14 cellular contexts compared by ENCODE assay signal in the genomic region with DNA sequence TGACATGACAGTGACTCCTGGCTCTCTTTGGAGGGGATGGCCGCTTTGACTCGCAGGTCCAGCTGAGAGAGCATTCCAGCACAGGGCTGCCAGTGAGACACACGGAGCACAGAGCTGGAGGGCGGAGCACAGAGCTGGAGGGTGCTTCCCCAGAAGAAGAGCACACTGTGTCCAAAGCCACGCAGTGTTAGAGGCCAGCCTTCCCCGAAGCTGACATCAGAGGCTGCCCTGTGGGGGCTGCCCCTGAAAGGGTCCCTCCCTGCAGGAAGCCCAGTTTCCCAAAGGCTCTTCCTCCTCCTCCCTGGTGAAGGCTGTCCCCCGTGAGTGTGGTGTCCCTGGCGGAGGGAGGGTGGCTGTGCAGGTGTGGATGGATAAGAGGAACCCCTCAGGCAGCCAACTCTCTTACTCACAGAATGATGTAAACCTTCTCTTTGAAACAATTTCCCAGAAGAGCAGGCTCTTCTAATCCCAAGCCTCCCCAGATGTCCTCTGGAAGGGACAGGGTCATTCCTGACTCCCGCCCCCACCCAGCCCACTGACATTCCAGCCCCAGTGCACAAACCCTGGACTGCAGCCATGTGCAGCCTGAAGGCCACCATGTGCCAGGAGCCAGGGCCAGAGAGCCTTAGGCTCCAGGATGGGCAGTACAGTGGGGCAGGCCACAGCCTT. TPM values are rescaled to one million over a fixed set of nuclear protein-coding genes. Genes with fewer than 3 reads are reported as not detected.
DNase-seq lines count a peak whose midpoint lies in the region; ATAC-seq and TF ChIP-seq lines count a peak whose summit lies in the region.
"Had no signal": no experiment of that assay in that cellular context is flagged by ENCODE, and none has a peak within 500 bp of the region (broad histone marks: within the 10 kb centered on the region; RNA-seq: fewer than 3 reads in every experiment).

No MANE protein-coding gene starts in this region.

- ATAC-seq in gastroesophageal sphincter, result peak; percentile 51
- no peak for ATAC-seq in effector memory CD8-positive, alpha-beta T cell (replicated peaks)

- H3K27me3 Mint-ChIP-seq in activated CD4-positive, alpha-beta memory T cell treated with anti-CD3 and anti-CD28 coated beads, Interleukin-2, amount 10 ng/mL, durations not matched to agents 7 days and 5 days, result peaks cover 4% of the 10 kb centered on the region
- peaks cover 46 to 62% of the 10 kb centered on the region in 2 donors for H3K27me3 Mint-ChIP-seq in effector memory CD8-positive, alpha-beta T cell

- TF ChIP-seq CTCF in gastroesophageal sphincter (IDR thresholded peaks at IDR 0.05), result no peak

- intact Hi-C loops in posterior vena cava (cut with DNase I), result no loop called here

- no peaks in the 10 kb centered on the region for H3K4me1 Mint-ChIP-seq in activated CD4-positive, alpha-beta memory T cell treated with anti-CD3 and anti-CD28 coated beads, Interleukin-2, amount 10 ng/mL, durations not matched to agents 7 days and 5 days
- H3K4me1 Mint-ChIP-seq in effector memory CD8-positive, alpha-beta T cell (ENCODE audit: low read depth in 2 of 2), result peaks cover 3 to 4% of the 10 kb centered on the region in 2 donors

- 47% methylated on average over 7 of the region's 9 CpGs; no CpG with 5 or more reads in 1 of the 2 donors for WGBS in gastroesophageal sphincter (ENCODE audit: low coverage in 1 of 2), 2 donors

- H3K9me3 Mint-ChIP-seq in activated CD4-positive, alpha-beta memory T cell treated with anti-CD3 and anti-CD28 coated beads, Interleukin-2, amount 10 ng/mL, durations not matched to agents 7 days and 5 days, result peaks cover 17% of the 10 kb centered on the region
- no peaks in the 10 kb centered on the region for H3K9me3 Mint-ChIP-seq in effector memory CD8-positive, alpha-beta T cell

- H3K27ac ChIP-seq in gastroesophageal sphincter, result no peak overlapping the region
- H3K27ac ChIP-seq: parathyroid adenoma had no signal

- no peaks in the 10 kb centered on the region for H3K27me3 ChIP-seq in gastroesophageal sphincter
- H3K27me3 ChIP-seq: BE2C had no signal

- H3K4me1 ChIP-seq in gastroesophageal sphincter, result peaks cover 0 to 35% (median 9%) of the 10 kb centered on the region in 3 donors
- H3K4me1 ChIP-seq: BE2C, parathyroid adenoma had no signal

- POLR2A ChIA-PET in activated CD4-positive, alpha-beta memory T cell treated with anti-CD3 and anti-CD28 coated beads, Interleukin-2, amount 10 ng/mL, durations not matched to agents 7 days and 5 days (lab: Charles Lee), result no interaction called here

- H3K4me3 ChIP-seq in gastroesophageal sphincter, result no peak overlapping the region

- no peak overlapping the region for H3K4me3 Mint-ChIP-seq in activated CD4-positive, alpha-beta memory T cell treated with anti-CD3 and anti-CD28 coated beads, Interleukin-2, amount 10 ng/mL, durations not matched to agents 7 days and 5 days
- no peak overlapping the region for H3K4me3 Mint-ChIP-seq in effector memory CD8-positive, alpha-beta T cell

- no peak for TF ChIP-seq EP300 in gastroesophageal sphincter (IDR thresholded peaks at IDR 0.05)

- H3K27ac Mint-ChIP-seq in activated CD4-positive, alpha-beta memory T cell treated with anti-CD3 and anti-CD28 coated beads, Interleukin-2, amount 10 ng/mL, durations not matched to agents 7 days and 5 days, result no peak overlapping the region
- H3K27ac Mint-ChIP-seq in effector memory CD8-positive, alpha-beta T cell, result no peak overlapping the region

- DNase-seq in D341Med (ENCODE audit: low spot score), result peak; percentile 28
- DNase-seq in M059J (ENCODE audit: low read depth), result peak; percentile 10
- DNase-seq in posterior vena cava (ENCODE audit: low spot score), result peak; percentile 80
- no peak for DNase-seq in HUDEP-2 (lab: John Stamatoyannopoulos, UW; ENCODE audit: unreplicated experiment in 76 of 76)
- DNase-seq in activated CD4-positive, alpha-beta memory T cell treated with anti-CD3 and anti-CD28 coated beads, Interleukin-2, amount 10 ng/mL, durations not matched to agents 7 days and 5 days, result no peak
- no peak for DNase-seq in NCI-H146 treated with DMSO at 0.1 percent for 48 hours (lab: John Stamatoyannopoulos, UW; ENCODE audit: unreplicated experiment)
- no peak for DNase-seq in effector memory CD8-positive, alpha-beta T cell
- DNase-seq: BE2C, mesenchymal stem cell, NCI-H2029, NCI-H69, SHP77 treated with DMSO at 0.1 percent for 48 hours had no signal

- CTCF ChIA-PET in activated CD4-positive, alpha-beta memory T cell treated with anti-CD3 and anti-CD28 coated beads, Interleukin-2, amount 10 ng/mL, durations not matched to agents 7 days and 5 days (lab: Charles Lee), result no interaction called here

- H3K36me3 Mint-ChIP-seq in activated CD4-positive, alpha-beta memory T cell treated with anti-CD3 and anti-CD28 coated beads, Interleukin-2, amount 10 ng/mL, durations not matched to agents 7 days and 5 days (ENCODE audit: low read depth), result no peaks in the 10 kb centered on the region
- H3K36me3 Mint-ChIP-seq in effector memory CD8-positive, alpha-beta T cell (ENCODE audit: insufficient read depth), result no peaks in the 10 kb centered on the region

- no peak for TF ChIP-seq POLR2A in gastroesophageal sphincter (IDR thresholded peaks at IDR 0.05)

- H3K9me3 ChIP-seq in gastroesophageal sphincter, result no peaks in the 10 kb centered on the region
- H3K9me3 ChIP-seq: BE2C had no signal

- H3K36me3 ChIP-seq in gastroesophageal sphincter, result no peaks in the 10 kb centered on the region
- H3K36me3 ChIP-seq: BE2C had no signal

RNA-seq across cellular contexts. Expression of a gene that starts 53.4 kb away (rescaled TPM):
- total RNA-seq in M059J (2014; rRNA removed; shearing (Covaris generic)), result not detected in 2 replicates
- total RNA-seq in gastroesophageal sphincter, result under 1 TPM in 1 of 4 donors, not detected in 3; 0.15 TPM
- not detected for total RNA-seq in posterior vena cava
- total RNA-seq in activated CD4-positive, alpha-beta memory T cell treated with anti-CD3 and anti-CD28 coated beads, Interleukin-2, amount 10 ng/mL, durations not matched to agents 7 days and 5 days, result not detected

Comparison
In these comparisons a context has a peak if more than half of its experiments do, and no peak if none do; other contexts are left out.
1. DNase-seq: peak in D341Med (single experiment), M059J (single experiment) and posterior vena cava (single experiment); none in HUDEP-2 (0 of 76), activated CD4-positive, alpha-beta memory T cell treated with anti-CD3 and anti-CD28 coated beads, Interleukin-2, amount 10 ng/mL, durations not matched to agents 7 days and 5 days (single experiment), NCI-H146 treated with DMSO at 0.1 percent for 48 hours (single experiment) and effector memory CD8-positive, alpha-beta T cell (0 of 3).